1 cellular context compared by ENCODE assay signal in the genomic region with DNA sequence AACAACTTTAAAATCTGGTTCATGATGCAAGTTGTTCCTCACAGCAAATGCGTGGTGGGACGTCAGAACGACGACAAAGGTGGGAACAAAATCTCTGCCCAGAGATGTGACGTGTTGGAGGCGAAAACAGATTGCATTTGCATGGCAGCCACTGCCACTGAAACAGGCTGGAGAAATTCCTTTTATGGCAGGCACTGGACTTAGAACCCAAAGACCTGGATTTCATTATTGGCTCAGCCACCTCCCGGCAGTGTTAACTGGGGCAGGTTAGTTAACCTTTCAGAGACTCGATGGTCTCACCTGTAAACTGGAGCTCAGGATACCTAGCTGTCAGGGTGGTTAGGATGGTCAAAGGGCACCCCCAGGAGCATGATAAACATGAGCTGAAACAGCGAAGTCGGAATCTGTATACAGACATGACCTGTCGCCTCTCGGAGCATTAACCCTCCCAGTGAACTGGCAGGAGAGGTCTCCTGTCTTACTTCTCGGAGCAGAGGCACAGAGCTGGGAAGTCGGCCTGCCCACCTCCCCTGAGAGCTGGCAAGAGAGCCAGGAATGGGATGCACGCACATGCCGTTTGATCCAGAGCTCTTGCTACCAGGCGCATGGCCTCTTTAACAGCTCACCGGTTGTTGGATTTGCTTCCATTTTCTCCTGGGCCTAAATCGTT.
TF ChIP-seq lines count a peak whose summit lies in the region.

No MANE protein-coding gene starts in this region.

TF ChIP-seq in HepG2, 621 proteins besides CTCF, POLR2A, EP300 and RAD21 (continued from another document and continues in another):
- TF ChIP-seq, protein P1, sequence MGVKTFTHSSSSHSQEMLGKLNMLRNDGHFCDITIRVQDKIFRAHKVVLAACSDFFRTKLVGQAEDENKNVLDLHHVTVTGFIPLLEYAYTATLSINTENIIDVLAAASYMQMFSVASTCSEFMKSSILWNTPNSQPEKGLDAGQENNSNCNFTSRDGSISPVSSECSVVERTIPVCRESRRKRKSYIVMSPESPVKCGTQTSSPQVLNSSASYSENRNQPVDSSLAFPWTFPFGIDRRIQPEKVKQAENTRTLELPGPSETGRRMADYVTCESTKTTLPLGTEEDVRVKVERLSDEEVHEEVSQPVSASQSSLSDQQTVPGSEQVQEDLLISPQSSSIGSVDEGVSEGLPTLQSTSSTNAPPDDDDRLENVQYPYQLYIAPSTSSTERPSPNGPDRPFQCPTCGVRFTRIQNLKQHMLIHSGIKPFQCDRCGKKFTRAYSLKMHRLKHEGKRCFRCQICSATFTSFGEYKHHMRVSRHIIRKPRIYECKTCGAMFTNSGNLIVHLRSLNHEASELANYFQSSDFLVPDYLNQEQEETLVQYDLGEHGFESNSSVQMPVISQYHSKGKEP (CRISPR knock-in tag; IDR thresholded peaks at IDR 0.05) = no peak
- TF ChIP-seq ZFP36L1 (CRISPR knock-in tag; IDR thresholded peaks at IDR 0.05) = no peak
- no peak for TF ChIP-seq WIZ (CRISPR knock-in tag; IDR thresholded peaks at IDR 0.05)
- no peak for TF ChIP-seq ZNF7 (CRISPR knock-in tag; IDR thresholded peaks at IDR 0.05)
- TF ChIP-seq, protein P2, sequence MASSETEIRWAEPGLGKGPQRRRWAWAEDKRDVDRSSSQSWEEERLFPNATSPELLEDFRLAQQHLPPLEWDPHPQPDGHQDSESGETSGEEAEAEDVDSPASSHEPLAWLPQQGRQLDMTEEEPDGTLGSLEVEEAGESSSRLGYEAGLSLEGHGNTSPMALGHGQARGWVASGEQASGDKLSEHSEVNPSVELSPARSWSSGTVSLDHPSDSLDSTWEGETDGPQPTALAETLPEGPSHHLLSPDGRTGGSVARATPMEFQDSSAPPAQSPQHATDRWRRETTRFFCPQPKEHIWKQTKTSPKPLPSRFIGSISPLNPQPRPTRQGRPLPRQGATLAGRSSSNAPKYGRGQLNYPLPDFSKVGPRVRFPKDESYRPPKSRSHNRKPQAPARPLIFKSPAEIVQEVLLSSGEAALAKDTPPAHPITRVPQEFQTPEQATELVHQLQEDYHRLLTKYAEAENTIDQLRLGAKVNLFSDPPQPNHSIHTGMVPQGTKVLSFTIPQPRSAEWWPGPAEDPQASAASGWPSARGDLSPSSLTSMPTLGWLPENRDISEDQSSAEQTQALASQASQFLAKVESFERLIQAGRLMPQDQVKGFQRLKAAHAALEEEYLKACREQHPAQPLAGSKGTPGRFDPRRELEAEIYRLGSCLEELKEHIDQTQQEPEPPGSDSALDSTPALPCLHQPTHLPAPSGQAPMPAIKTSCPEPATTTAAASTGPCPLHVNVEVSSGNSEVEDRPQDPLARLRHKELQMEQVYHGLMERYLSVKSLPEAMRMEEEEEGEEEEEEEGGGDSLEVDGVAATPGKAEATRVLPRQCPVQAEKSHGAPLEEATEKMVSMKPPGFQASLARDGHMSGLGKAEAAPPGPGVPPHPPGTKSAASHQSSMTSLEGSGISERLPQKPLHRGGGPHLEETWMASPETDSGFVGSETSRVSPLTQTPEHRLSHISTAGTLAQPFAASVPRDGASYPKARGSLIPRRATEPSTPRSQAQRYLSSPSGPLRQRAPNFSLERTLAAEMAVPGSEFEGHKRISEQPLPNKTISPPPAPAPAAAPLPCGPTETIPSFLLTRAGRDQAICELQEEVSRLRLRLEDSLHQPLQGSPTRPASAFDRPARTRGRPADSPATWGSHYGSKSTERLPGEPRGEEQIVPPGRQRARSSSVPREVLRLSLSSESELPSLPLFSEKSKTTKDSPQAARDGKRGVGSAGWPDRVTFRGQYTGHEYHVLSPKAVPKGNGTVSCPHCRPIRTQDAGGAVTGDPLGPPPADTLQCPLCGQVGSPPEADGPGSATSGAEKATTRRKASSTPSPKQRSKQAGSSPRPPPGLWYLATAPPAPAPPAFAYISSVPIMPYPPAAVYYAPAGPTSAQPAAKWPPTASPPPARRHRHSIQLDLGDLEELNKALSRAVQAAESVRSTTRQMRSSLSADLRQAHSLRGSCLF (CRISPR knock-in tag; IDR thresholded peaks at IDR 0.05; ENCODE audit: borderline replicate concordance) = no peak
- no peak for TF ChIP-seq ZFYVE20 (CRISPR knock-in tag; IDR thresholded peaks at IDR 0.05; ENCODE audit: borderline replicate concordance, low read depth)
- no peak for TF ChIP-seq MAFF (IDR thresholded peaks at IDR 0.05; ENCODE audit: low read depth, low read length)
- no peak for TF ChIP-seq BORCS8-MEF2B (CRISPR knock-in tag; IDR thresholded peaks at IDR 0.05)
- TF ChIP-seq, protein P3, sequence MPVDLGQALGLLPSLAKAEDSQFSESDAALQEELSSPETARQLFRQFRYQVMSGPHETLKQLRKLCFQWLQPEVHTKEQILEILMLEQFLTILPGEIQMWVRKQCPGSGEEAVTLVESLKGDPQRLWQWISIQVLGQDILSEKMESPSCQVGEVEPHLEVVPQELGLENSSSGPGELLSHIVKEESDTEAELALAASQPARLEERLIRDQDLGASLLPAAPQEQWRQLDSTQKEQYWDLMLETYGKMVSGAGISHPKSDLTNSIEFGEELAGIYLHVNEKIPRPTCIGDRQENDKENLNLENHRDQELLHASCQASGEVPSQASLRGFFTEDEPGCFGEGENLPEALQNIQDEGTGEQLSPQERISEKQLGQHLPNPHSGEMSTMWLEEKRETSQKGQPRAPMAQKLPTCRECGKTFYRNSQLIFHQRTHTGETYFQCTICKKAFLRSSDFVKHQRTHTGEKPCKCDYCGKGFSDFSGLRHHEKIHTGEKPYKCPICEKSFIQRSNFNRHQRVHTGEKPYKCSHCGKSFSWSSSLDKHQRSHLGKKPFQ (CRISPR knock-in tag; IDR thresholded peaks at IDR 0.05; ENCODE audit: insufficient replicate concordance) = no peak
- TF ChIP-seq NFIB (CRISPR knock-in tag; IDR thresholded peaks at IDR 0.05; ENCODE audit: borderline replicate concordance) = no peak
- TF ChIP-seq, protein P4, sequence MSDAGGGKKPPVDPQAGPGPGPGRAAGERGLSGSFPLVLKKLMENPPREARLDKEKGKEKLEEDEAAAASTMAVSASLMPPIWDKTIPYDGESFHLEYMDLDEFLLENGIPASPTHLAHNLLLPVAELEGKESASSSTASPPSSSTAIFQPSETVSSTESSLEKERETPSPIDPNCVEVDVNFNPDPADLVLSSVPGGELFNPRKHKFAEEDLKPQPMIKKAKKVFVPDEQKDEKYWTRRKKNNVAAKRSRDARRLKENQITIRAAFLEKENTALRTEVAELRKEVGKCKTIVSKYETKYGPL (CRISPR knock-in tag; IDR thresholded peaks at IDR 0.05) = no peak
- TF ChIP-seq, protein P5, sequence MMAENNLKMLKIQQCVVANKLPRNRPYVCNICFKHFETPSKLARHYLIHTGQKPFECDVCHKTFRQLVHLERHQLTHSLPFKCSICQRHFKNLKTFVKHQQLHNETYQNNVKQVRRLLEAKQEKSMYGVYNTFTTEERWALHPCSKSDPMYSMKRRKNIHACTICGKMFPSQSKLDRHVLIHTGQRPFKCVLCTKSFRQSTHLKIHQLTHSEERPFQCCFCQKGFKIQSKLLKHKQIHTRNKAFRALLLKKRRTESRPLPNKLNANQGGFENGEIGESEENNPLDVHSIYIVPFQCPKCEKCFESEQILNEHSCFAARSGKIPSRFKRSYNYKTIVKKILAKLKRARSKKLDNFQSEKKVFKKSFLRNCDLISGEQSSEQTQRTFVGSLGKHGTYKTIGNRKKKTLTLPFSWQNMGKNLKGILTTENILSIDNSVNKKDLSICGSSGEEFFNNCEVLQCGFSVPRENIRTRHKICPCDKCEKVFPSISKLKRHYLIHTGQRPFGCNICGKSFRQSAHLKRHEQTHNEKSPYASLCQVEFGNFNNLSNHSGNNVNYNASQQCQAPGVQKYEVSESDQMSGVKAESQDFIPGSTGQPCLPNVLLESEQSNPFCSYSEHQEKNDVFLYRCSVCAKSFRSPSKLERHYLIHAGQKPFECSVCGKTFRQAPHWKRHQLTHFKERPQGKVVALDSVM (CRISPR knock-in tag; IDR thresholded peaks at IDR 0.05) = no peak
- TF ChIP-seq KDM2A (CRISPR knock-in tag; IDR thresholded peaks at IDR 0.05; ENCODE audit: borderline replicate concordance, low read depth) = 0 out of 2 replicates have a peak, but pooled peaks have one; percentile 24
- TF ChIP-seq ARID2 (CRISPR knock-in tag; IDR thresholded peaks at IDR 0.05; ENCODE audit: borderline replicate concordance) = no peak
- no peak for TF ChIP-seq ZNF136 (CRISPR knock-in tag; IDR thresholded peaks at IDR 0.05; ENCODE audit: low read depth)
- TF ChIP-seq ZNF484 (CRISPR knock-in tag; IDR thresholded peaks at IDR 0.05; ENCODE audit: borderline replicate concordance, low read depth) = no peak
- TF ChIP-seq SAP130 (CRISPR knock-in tag; IDR thresholded peaks at IDR 0.05; ENCODE audit: low read depth) = peak; percentile 50
- TF ChIP-seq, protein P6, sequence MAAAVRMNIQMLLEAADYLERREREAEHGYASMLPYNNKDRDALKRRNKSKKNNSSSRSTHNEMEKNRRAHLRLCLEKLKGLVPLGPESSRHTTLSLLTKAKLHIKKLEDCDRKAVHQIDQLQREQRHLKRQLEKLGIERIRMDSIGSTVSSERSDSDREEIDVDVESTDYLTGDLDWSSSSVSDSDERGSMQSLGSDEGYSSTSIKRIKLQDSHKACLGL (CRISPR knock-in tag; IDR thresholded peaks at IDR 0.05) = no peak
- TF ChIP-seq, protein P7, sequence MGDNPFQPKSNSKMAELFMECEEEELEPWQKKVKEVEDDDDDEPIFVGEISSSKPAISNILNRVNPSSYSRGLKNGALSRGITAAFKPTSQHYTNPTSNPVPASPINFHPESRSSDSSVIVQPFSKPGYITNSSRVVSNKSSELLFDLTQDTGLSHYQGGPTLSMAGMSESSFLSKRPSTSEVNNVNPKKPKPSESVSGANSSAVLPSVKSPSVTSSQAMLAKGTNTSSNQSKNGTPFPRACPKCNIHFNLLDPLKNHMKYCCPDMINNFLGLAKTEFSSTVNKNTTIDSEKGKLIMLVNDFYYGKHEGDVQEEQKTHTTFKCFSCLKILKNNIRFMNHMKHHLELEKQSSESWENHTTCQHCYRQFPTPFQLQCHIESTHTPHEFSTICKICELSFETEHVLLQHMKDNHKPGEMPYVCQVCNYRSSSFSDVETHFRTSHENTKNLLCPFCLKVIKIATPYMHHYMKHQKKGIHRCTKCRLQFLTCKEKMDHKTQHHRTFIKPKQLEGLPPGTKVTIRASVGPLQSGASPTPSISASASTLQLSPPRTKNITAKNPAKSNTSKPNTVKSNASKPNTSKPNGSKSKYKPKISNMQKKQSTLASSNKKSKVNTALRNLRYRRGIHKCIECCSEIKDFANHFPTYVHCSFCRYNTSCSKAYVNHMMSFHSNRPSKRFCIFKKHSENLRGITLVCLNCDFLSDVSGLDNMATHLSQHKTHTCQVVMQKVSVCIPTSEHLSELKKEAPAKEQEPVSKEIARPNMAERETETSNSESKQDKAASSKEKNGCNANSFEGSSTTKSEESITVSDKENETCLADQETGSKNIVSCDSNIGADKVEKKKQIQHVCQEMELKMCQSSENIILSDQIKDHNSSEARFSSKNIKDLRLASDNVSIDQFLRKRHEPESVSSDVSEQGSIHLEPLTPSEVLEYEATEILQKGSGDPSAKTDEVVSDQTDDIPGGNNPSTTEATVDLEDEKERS (CRISPR knock-in tag; IDR thresholded peaks at IDR 0.05) = 0 out of 2 replicates have a peak, but pooled peaks have one; percentile 51
- TF ChIP-seq ZNF557 (CRISPR knock-in tag; IDR thresholded peaks at IDR 0.05) = no peak
- TF ChIP-seq ZNF644 (CRISPR knock-in tag; IDR thresholded peaks at IDR 0.05; ENCODE audit: low read depth) = peak; percentile 81
- no peak for TF ChIP-seq HNRNPLL (IDR thresholded peaks at IDR 0.05; ENCODE audit: low read depth, low read length, poor library complexity, severe bottlenecking)
- no peak for TF ChIP-seq MAFK (conservative IDR thresholded peaks at IDR 0.05 in 1 of 2, IDR thresholded peaks at IDR 0.05 in 1 of 2; ENCODE audit: low read length in 2 of 2)
- 0 out of 2 replicates have a peak, but pooled peaks have one; percentile 47 for TF ChIP-seq ZNF605 (CRISPR knock-in tag; IDR thresholded peaks at IDR 0.05)
- TF ChIP-seq MTA1 (CRISPR knock-in tag; IDR thresholded peaks at IDR 0.05; ENCODE audit: borderline replicate concordance) = peak; percentile 53; the same call in 1 of the 2 replicates
- peak; percentile 65; the same call in 1 of the 2 replicates for TF ChIP-seq ZNF350 (CRISPR knock-in tag; IDR thresholded peaks at IDR 0.05; ENCODE audit: borderline replicate concordance, low read depth)
- no peak for TF ChIP-seq REXO4 (CRISPR knock-in tag; IDR thresholded peaks at IDR 0.05; ENCODE audit: borderline replicate concordance)
- TF ChIP-seq YEATS4 (CRISPR knock-in tag; IDR thresholded peaks at IDR 0.05; ENCODE audit: borderline replicate concordance) = no peak
- TF ChIP-seq ZNF296 (CRISPR knock-in tag; conservative IDR thresholded peaks at IDR 0.05) = no peak
- no peak for TF ChIP-seq ZNF550 (CRISPR knock-in tag; IDR thresholded peaks at IDR 0.05; ENCODE audit: borderline replicate concordance)
- TF ChIP-seq, protein P8, sequence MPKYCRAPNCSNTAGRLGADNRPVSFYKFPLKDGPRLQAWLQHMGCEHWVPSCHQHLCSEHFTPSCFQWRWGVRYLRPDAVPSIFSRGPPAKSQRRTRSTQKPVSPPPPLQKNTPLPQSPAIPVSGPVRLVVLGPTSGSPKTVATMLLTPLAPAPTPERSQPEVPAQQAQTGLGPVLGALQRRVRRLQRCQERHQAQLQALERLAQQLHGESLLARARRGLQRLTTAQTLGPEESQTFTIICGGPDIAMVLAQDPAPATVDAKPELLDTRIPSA (CRISPR knock-in tag; IDR thresholded peaks at IDR 0.05; ENCODE audit: borderline replicate concordance) = no peak
